8 cellular contexts compared by ENCODE assay signal in genomic region chr11:111416231-111416960, GRCh38. TPM values are rescaled to one million over a fixed set of nuclear protein-coding genes. Genes with fewer than 3 reads are reported as not detected.
DNase-seq lines count a peak whose midpoint lies in the region; ATAC-seq and TF ChIP-seq lines count a peak whose summit lies in the region.
"Had no signal": no experiment of that assay in that cellular context is flagged by ENCODE, and none has a peak within 500 bp of the region (broad histone marks: within the 10 kb centered on the region; RNA-seq: fewer than 3 reads in every experiment).

No MANE protein-coding gene starts in this region.

- CTCF ChIA-PET in activated CD8-positive, alpha-beta T cell treated with anti-CD3 and anti-CD28 coated beads, Interleukin-2, amount 10 ng/mL, durations not matched to agents 7 days and 5 days (lab: Charles Lee) = interaction anchor here (1.0 to 13.0 kb wide), 8 partner anchors 13 to 135 kb away, joined by 3 to 158 read pairs (median 4); no protein-coding TSS in a partner anchor

- H3K27ac ChIP-seq in spleen = peak overlapping the region; percentile 54 to 86 (median 73)

- H3K4me1 Mint-ChIP-seq in activated CD8-positive, alpha-beta T cell treated with anti-CD3 and anti-CD28 coated beads, Interleukin-2, amount 10 ng/mL, durations not matched to agents 7 days and 5 days (ENCODE audit: low read depth) = peaks cover 55% of the 10 kb centered on the region

- H3K9me3 Mint-ChIP-seq in activated CD8-positive, alpha-beta T cell treated with anti-CD3 and anti-CD28 coated beads, Interleukin-2, amount 10 ng/mL, durations not matched to agents 7 days and 5 days (ENCODE audit: insufficient read depth) = no peaks in the 10 kb centered on the region

- H3K27me3 Mint-ChIP-seq in activated CD8-positive, alpha-beta T cell treated with anti-CD3 and anti-CD28 coated beads, Interleukin-2, amount 10 ng/mL, durations not matched to agents 7 days and 5 days (ENCODE audit: low read depth) = no peaks in the 10 kb centered on the region

- peak overlapping the region; percentile 82 for H3K27ac Mint-ChIP-seq in activated CD8-positive, alpha-beta T cell treated with anti-CD3 and anti-CD28 coated beads, Interleukin-2, amount 10 ng/mL, durations not matched to agents 7 days and 5 days

- intact Hi-C loops in spleen (cut with DNase I; ENCODE audit: low total_unique reads) = loop anchor here (10.0 kb wide), 1 partner anchor 52 kb away; no protein-coding TSS in a partner anchor

- H3K4me1 ChIP-seq in spleen = peaks cover 17 to 73% (median 56%) of the 10 kb centered on the region in 6 donors

- no peaks in the 10 kb centered on the region for H3K36me3 Mint-ChIP-seq in activated CD8-positive, alpha-beta T cell treated with anti-CD3 and anti-CD28 coated beads, Interleukin-2, amount 10 ng/mL, durations not matched to agents 7 days and 5 days (ENCODE audit: low read depth)

- POLR2A ChIA-PET in activated CD8-positive, alpha-beta T cell treated with anti-CD3 and anti-CD28 coated beads, Interleukin-2, amount 10 ng/mL, durations not matched to agents 7 days and 5 days (lab: Charles Lee) = interaction anchor here (1.2 to 3.3 kb wide), 3 partner anchors 12 to 37 kb away, joined by 3 to 12 read pairs (median 8); partner anchors contain the start of gene POU2AF1

- 73 to 78% (median 76%) methylated on average over 16 of the region's 16 CpGs for WGBS in spleen, 5 donors

- no peaks in the 10 kb centered on the region for H3K27me3 ChIP-seq in spleen (replicated peaks in 1 of 7)

- ATAC-seq in GM18907 (IDR thresholded peaks at IDR 0.05; ENCODE audit: unreplicated experiment) (peak; percentile 10), HG02938 (IDR thresholded peaks at IDR 0.05; ENCODE audit: unreplicated experiment) (peak; percentile 3)
- no peak for ATAC-seq in activated CD8-positive, alpha-beta T cell treated with anti-CD3 and anti-CD28 coated beads, Interleukin-2, amount 10 ng/mL, durations not matched to agents 7 days and 5 days

- DNase-seq in activated CD8-positive, alpha-beta T cell treated with anti-CD3 and anti-CD28 coated beads, Interleukin-2, amount 10 ng/mL, durations not matched to agents 7 days and 5 days = no peak
- no peak for DNase-seq in spleen
- no peak for DNase-seq in inferior parietal cortex (ENCODE audit: extremely low spot score)
- no peak for DNase-seq in islet precursor cell
- DNase-seq in activated T-cell treated with anti-CD3 and anti-CD28 coated beads, Interleukin-2, amount 50 U/mL, for 48 hours = no peak
- DNase-seq: activated CD8-positive, alpha-beta memory T cell treated with anti-CD3 and anti-CD28 coated beads, Interleukin-2, amount 50 U/mL, for 48 hours had no signal

- TF ChIP-seq POLR2A in spleen (IDR thresholded peaks at IDR 0.05) = no peak

- no peaks in the 10 kb centered on the region for H3K36me3 ChIP-seq in spleen

- peak overlapping the region in 1 of 8 donors; percentile 47 for H3K4me3 ChIP-seq in spleen

- H3K9me3 ChIP-seq in spleen = no peaks in the 10 kb centered on the region

- TF ChIP-seq CTCF in spleen (IDR thresholded peaks at IDR 0.05 in 8 of 11, conservative IDR thresholded peaks at IDR 0.05 in 3 of 11) = no peak

- H3K4me3 Mint-ChIP-seq in activated CD8-positive, alpha-beta T cell treated with anti-CD3 and anti-CD28 coated beads, Interleukin-2, amount 10 ng/mL, durations not matched to agents 7 days and 5 days = no peak overlapping the region

RNA-seq across cellular contexts. Expression of gene POU2AF1, which starts 37.3 kb away (rescaled TPM):
- 1 to 10 TPM; 1.7 to 2.4 TPM for total RNA-seq in activated CD8-positive, alpha-beta T cell treated with anti-CD3 and anti-CD28 coated beads, Interleukin-2, amount 10 ng/mL, durations not matched to agents 7 days and 5 days
- 100 to 1,000 TPM in 4 of 7 donors, 10 to 100 TPM in 3; 89.1 to 280 (median 124) TPM for total RNA-seq in spleen
- 100 to 1,000 TPM in 1 of 3 donors, 10 to 100 TPM in 2; 60.1 to 108 (median 73.0) TPM for polyA plus RNA-seq in spleen

Comparison
In these comparisons a context has a peak if more than half of its experiments do, and no peak if none do; other contexts are left out.
1. RNA of gene POU2AF1, which starts 37.3 kb away (total RNA-seq): 89.1 to 280 TPM in spleen; 1.7 to 2.4 TPM in activated CD8-positive, alpha-beta T cell treated with anti-CD3 and anti-CD28 coated beads, Interleukin-2, amount 10 ng/mL, durations not matched to agents 7 days and 5 days; every median in the first group is over 10 times any median in the second.